11 cellular contexts compared by ENCODE assay signal in the genomic region with DNA sequence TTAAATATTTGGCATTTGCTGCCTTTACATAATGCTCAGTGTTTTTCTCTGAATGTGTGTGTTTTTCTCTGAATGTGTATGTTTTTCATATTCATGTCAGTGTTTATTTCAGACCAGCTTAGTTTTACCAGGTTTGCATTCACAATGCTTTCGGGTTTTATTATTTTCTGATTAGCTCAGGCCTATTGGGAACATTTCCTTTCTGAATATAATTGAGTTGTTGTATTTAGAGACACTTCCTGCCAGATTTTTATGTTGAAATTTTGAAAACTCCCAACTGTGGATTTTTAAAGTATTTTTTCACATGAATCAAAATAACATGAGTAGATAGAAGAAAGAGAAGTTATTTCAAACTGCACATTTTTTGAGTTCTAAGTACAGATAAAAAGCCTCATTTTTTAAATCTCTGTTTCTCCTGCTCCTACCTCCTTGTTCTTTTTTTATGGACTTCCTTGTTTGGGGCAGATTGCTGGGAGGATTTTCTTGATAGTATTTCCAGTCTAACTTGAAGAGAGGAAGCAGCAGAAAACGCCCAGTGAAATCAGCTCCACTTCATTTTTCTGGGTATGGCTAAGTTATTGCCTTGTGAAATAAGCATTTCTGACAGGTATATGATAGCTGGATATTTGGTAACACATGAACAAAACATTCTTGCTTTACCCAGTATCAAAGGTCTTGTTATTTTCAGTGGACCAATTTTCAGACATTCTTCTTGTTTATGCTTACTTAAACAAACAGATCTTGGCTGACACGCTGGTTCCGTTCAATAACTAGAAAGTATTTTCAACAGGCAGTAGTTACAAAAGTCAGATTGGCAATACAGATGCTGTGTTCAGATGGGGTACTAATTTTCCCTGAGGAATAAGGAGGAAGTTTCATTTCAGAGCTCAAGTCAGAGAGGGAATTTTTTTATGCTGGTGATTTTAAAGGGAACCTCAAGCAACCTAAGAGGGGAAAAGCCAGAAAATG.
DNase-seq lines count a peak whose midpoint lies in the region; ATAC-seq and TF ChIP-seq lines count a peak whose summit lies in the region.
"Had no signal": no experiment of that assay in that cellular context is flagged by ENCODE, and none has a peak within 500 bp of the region (broad histone marks: within the 10 kb centered on the region; RNA-seq: fewer than 3 reads in every experiment).

No MANE protein-coding gene starts in this region.

- no peak overlapping the region for H3K4me3 ChIP-seq in BLaER1
- peak overlapping the region; percentile 37 for H3K4me3 ChIP-seq in adipocyte (ENCODE audit: low read length)
- H3K4me3 ChIP-seq in fibroblast of pulmonary artery (replicated peaks; ENCODE audit: low read depth, low read length): no peak overlapping the region
- H3K4me3 ChIP-seq: ovary had no signal

- TF ChIP-seq CTCF in fibroblast of pulmonary artery (IDR thresholded peaks at IDR 0.05; ENCODE audit: low read length, missing control alignments) (no peak), nephron progenitor cell (IDR thresholded peaks at IDR 0.05) (no peak)

- no peaks in the 10 kb centered on the region for H3K4me1 Mint-ChIP-seq in nephron progenitor cell

- peaks cover 12% of the 10 kb centered on the region for H3K4me1 ChIP-seq in BLaER1
- H3K4me1 ChIP-seq in adipocyte (ENCODE audit: control insufficient read depth, insufficient read depth, low read length): peaks cover 21% of the 10 kb centered on the region

- no peak for ATAC-seq in HG03442 (IDR thresholded peaks at IDR 0.05; ENCODE audit: unreplicated experiment)
- ATAC-seq in GM18870 (IDR thresholded peaks at IDR 0.05; ENCODE audit: unreplicated experiment): no peak
- ATAC-seq in HG02870 (IDR thresholded peaks at IDR 0.05; ENCODE audit: unreplicated experiment): no peak

- DNase-seq in adipocyte (ENCODE audit: low read depth) (peak; percentile 27), fibroblast of pulmonary artery (ENCODE audit: low read depth) (peak; percentile 29), nephron progenitor cell (no peak), DMS 273 (lab: John Stamatoyannopoulos, UW; ENCODE audit: unreplicated experiment) (no peak)
- DNase-seq: activated CD8-positive, alpha-beta memory T cell treated with anti-CD3 and anti-CD28 coated beads, Interleukin-2, amount 50 U/mL, for 48 hours; NCI-H2227 treated with DMSO at 0.1 percent for 48 hours; ovary had no signal

- peaks cover 6% of the 10 kb centered on the region for H3K9me3 Mint-ChIP-seq in nephron progenitor cell

- no peaks in the 10 kb centered on the region for H3K27me3 ChIP-seq in BLaER1
- H3K27me3 ChIP-seq in adipocyte (replicated peaks; ENCODE audit: control insufficient read depth, insufficient read depth, low read length): no peaks in the 10 kb centered on the region
- H3K27me3 ChIP-seq: ovary had no signal

- H3K4me2 ChIP-seq in BLaER1: peak overlapping the region; percentile 19

- H3K9ac ChIP-seq in BLaER1 (no peak overlapping the region), adipocyte (ENCODE audit: low read length) (peak overlapping the region; percentile 66)

- no peaks in the 10 kb centered on the region for H4K20me1 ChIP-seq in BLaER1

- no peak overlapping the region for H3K27ac ChIP-seq in BLaER1
- H3K27ac ChIP-seq: ovary had no signal

- H3K27ac Mint-ChIP-seq in nephron progenitor cell: peak overlapping the region; percentile 53

- H3K27me3 Mint-ChIP-seq in nephron progenitor cell (ENCODE audit: low read depth, poor library complexity): no peaks in the 10 kb centered on the region

- H3K36me3 Mint-ChIP-seq in nephron progenitor cell (ENCODE audit: low read depth): no peaks in the 10 kb centered on the region

- H3K4me3 Mint-ChIP-seq in nephron progenitor cell: no peak overlapping the region

- H3K36me3 ChIP-seq in BLaER1 (no peaks in the 10 kb centered on the region), adipocyte (ENCODE audit: control insufficient read depth, insufficient read depth, low read length, severe bottlenecking) (no peaks in the 10 kb centered on the region)
- H3K36me3 ChIP-seq: ovary had no signal

- H3K9me3 ChIP-seq in BLaER1 (no peaks in the 10 kb centered on the region), adipocyte (ENCODE audit: control insufficient read depth, low read length) (no peaks in the 10 kb centered on the region)
- H3K9me3 ChIP-seq: ovary had no signal

Comparison
In these comparisons a context has a peak if more than half of its experiments do, and no peak if none do; other contexts are left out.
1. DNase-seq: peak in adipocyte (single experiment) and fibroblast of pulmonary artery (single experiment); none in nephron progenitor cell (single experiment) and DMS 273 (single experiment).